ENCODE assay signal across 14 cellular contexts in genomic region chr2:85597241-85597640, GRCh38. TPM values are rescaled to one million over a fixed set of nuclear protein-coding genes. Genes with fewer than 3 reads are reported as not detected.
DNase-seq lines count a peak whose midpoint lies in the region; ATAC-seq and TF ChIP-seq lines count a peak whose summit lies in the region.
"Had no signal": no experiment of that assay in that cellular context is flagged by ENCODE, and none has a peak within 500 bp of the region (broad histone marks: within the 10 kb centered on the region; RNA-seq: fewer than 3 reads in every experiment).

No MANE protein-coding gene starts in this region.

- H3K27me3 ChIP-seq in BLaER1 (no peaks in the 10 kb centered on the region), DOHH2 (ENCODE audit: control insufficient read depth, low read length) (no peaks in the 10 kb centered on the region), adipocyte (replicated peaks; ENCODE audit: control insufficient read depth, insufficient read depth, low read length) (no peaks in the 10 kb centered on the region)
- H3K27me3 ChIP-seq: pancreas had no signal

- H3F3A ChIP-seq in DOHH2 (ENCODE audit: control insufficient read depth, insufficient read depth): no peaks in the 10 kb centered on the region

- no peaks in the 10 kb centered on the region for H3K9me2 ChIP-seq in DOHH2 (replicated peaks; ENCODE audit: control insufficient read depth, low read length)

- peak overlapping the region; percentile 99 for H3K4me3 Mint-ChIP-seq in natural killer cell

- peak overlapping the region; percentile 91 for H3K4me2 ChIP-seq in BLaER1
- no peak overlapping the region for H3K4me2 ChIP-seq in DOHH2 (ENCODE audit: low read length)

- ATAC-seq in natural killer cell: no peak
- no peak for ATAC-seq in GM19452 (IDR thresholded peaks at IDR 0.05; ENCODE audit: unreplicated experiment)
- ATAC-seq: pancreas had no signal

- H3K27ac ChIP-seq in BLaER1: no peak overlapping the region
- H3K27ac ChIP-seq in DOHH2 (ENCODE audit: low read depth, low read length): no peak overlapping the region
- H3K27ac ChIP-seq: pancreas had no signal

- no peaks in the 10 kb centered on the region for H3K9me3 Mint-ChIP-seq in natural killer cell
- H3K9me3 Mint-ChIP-seq: activated B cell treated with CpG ODN at 0.5 μM for 24 hours had no signal

- peaks cover 31 to 39% of the 10 kb centered on the region in 2 donors for H3K4me1 Mint-ChIP-seq in natural killer cell

- intact Hi-C loops in natural killer cell (cut with micrococcal nuclease): no loop called here

- H3K79me2 ChIP-seq in DOHH2 (ENCODE audit: control insufficient read depth, low read length): peaks cover 34% of the 10 kb centered on the region

- H3K4me1 ChIP-seq in BLaER1: peaks cover 38% of the 10 kb centered on the region
- H3K4me1 ChIP-seq in DOHH2 (ENCODE audit: control insufficient read depth, low read length): peaks cover 43% of the 10 kb centered on the region
- H3K4me1 ChIP-seq in adipocyte (ENCODE audit: control insufficient read depth, insufficient read depth, low read length): peaks cover 26% of the 10 kb centered on the region

- H3K9ac ChIP-seq in BLaER1: 0 out of 2 replicates have a peak overlapping the region, but pooled peaks have one; percentile 92
- H3K9ac ChIP-seq in adipocyte (ENCODE audit: low read length): peak overlapping the region; percentile 24

- TF ChIP-seq CTCF in DOHH2 (IDR thresholded peaks at IDR 0.05; ENCODE audit: low read depth, low read length, poor library complexity, severe bottlenecking) (no peak), natural killer cell (IDR thresholded peaks at IDR 0.05) (no peak)

- H4K20me1 ChIP-seq in BLaER1 (peaks cover 36% of the 10 kb centered on the region; the same call in 1 of the 2 replicates), DOHH2 (ENCODE audit: control insufficient read depth, insufficient read depth, low read depth, low read length) (no peaks in the 10 kb centered on the region)

- H3K36me3 ChIP-seq in BLaER1: peaks cover 54% of the 10 kb centered on the region
- H3K36me3 ChIP-seq in DOHH2 (ENCODE audit: control insufficient read depth, low read length): peaks cover 22% of the 10 kb centered on the region
- peaks cover 38% of the 10 kb centered on the region for H3K36me3 ChIP-seq in adipocyte (ENCODE audit: control insufficient read depth, insufficient read depth, low read length, severe bottlenecking)

- no peaks in the 10 kb centered on the region for H3K36me3 Mint-ChIP-seq in natural killer cell

- no peaks in the 10 kb centered on the region for H3K27me3 Mint-ChIP-seq in natural killer cell (ENCODE audit: low read depth in 2 of 2)
- H3K27me3 Mint-ChIP-seq: activated B cell treated with CpG ODN at 0.5 μM for 24 hours had no signal

- H3K4me3 ChIP-seq in BLaER1 (0 out of 2 replicates have a peak overlapping the region, but pooled peaks have one; percentile 95), DOHH2 (ENCODE audit: low read length) (0 out of 2 replicates have a peak overlapping the region, but pooled peaks have one; percentile 96), adipocyte (ENCODE audit: low read length) (no peak overlapping the region)

- H3K9me3 ChIP-seq in BLaER1 (no peaks in the 10 kb centered on the region), DOHH2 (ENCODE audit: control insufficient read depth, insufficient read depth, low read length) (no peaks in the 10 kb centered on the region), adipocyte (ENCODE audit: control insufficient read depth, low read length) (no peaks in the 10 kb centered on the region)
- H3K9me3 ChIP-seq: pancreas had no signal

- DNase-seq in adipocyte (ENCODE audit: low read depth) (no peak), natural killer cell (no peak), D341Med (ENCODE audit: low spot score) (no peak), DMS153 treated with DMSO at 0.1 percent for 48 hours (lab: John Stamatoyannopoulos, UW; ENCODE audit: unreplicated experiment) (no peak), retina (no peak)
- DNase-seq: activated B cell treated with CpG ODN at 0.5 μM for 24 hours; NCI-H1436; NCI-H69; SHP77 treated with DMSO at 0.1 percent for 48 hours; stimulated activated CD4-positive, alpha-beta T cell treated with anti-CD3 and anti-CD28 coated beads, Interleukin-2, amount 100 ng/mL, for 24 hours had no signal

- H3K27ac Mint-ChIP-seq in natural killer cell: peak overlapping the region; percentile 96 to 98

RNA-seq across cellular contexts. Expression of gene RNF181, which starts 1.7 kb away (rescaled TPM):
- 10 to 100 TPM; 65.0 to 75.0 (median 66.7) TPM for total RNA-seq in natural killer cell

RNA-seq across cellular contexts. Expression of gene TMEM150A, which starts 5.3 kb away (rescaled TPM):
- 10 to 100 TPM; 10.4 to 13.3 (median 10.9) TPM for total RNA-seq in natural killer cell

RNA-seq across cellular contexts. Expression of gene VAMP5, which starts 13.0 kb away (rescaled TPM):
- 10 to 100 TPM; 35.0 to 50.7 (median 36.7) TPM for total RNA-seq in natural killer cell

RNA-seq across cellular contexts. Expression of gene C2orf68, which starts 14.6 kb away (rescaled TPM):
- total RNA-seq in natural killer cell: 10 to 100 TPM; 36.4 to 60.8 (median 48.4) TPM

RNA-seq across cellular contexts. Expression of gene USP39, which starts 18.7 kb away (rescaled TPM):
- total RNA-seq in natural killer cell: 10 to 100 TPM; 49.6 to 68.5 (median 63.2) TPM
